Comparison of ENCODE assay signal across 9 cellular contexts in the genomic region with DNA sequence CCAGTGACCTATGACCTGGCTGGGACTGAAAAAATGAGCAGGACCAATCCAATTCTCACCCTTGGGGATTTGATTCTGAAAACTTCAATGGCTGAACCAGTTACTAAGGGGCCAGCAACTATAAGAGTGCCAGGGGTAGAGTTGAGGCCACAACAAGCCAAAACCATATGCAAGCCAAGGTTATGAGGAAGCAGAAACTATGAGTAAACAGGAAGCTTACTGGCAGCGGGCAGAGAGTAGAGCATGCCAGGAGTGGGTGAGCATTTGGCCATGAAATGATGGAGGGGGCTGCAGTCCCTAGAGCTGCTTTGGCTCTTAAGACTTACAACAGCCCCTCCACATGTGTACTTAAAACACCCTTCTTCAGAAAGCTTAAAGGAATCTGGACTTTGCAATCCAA.
DNase-seq lines count a peak whose midpoint lies in the region; ATAC-seq and TF ChIP-seq lines count a peak whose summit lies in the region.
"Had no signal": no experiment of that assay in that cellular context is flagged by ENCODE, and none has a peak within 500 bp of the region (broad histone marks: within the 10 kb centered on the region; RNA-seq: fewer than 3 reads in every experiment).

No MANE protein-coding gene starts in this region.

- no peak overlapping the region for H3K18ac ChIP-seq in neuronal stem cell (ENCODE audit: low read length)

- no peak overlapping the region for H3K23ac ChIP-seq in neuronal stem cell (ENCODE audit: low read depth, low read length, poor library complexity)

- H3K36me3 Mint-ChIP-seq in CD8-positive, alpha-beta T cell: peaks cover 10% of the 10 kb centered on the region

- no peaks in the 10 kb centered on the region for H3K27me3 Mint-ChIP-seq in CD8-positive, alpha-beta T cell (ENCODE audit: low read depth)

- H2BK5ac ChIP-seq in neuronal stem cell (ENCODE audit: low read length): no peak overlapping the region

- no peak overlapping the region for H4K8ac ChIP-seq in neuronal stem cell (ENCODE audit: low read depth, low read length)

- peak overlapping the region; percentile 89 for H3K27ac Mint-ChIP-seq in CD8-positive, alpha-beta T cell

- H3K9me3 Mint-ChIP-seq in CD8-positive, alpha-beta T cell: no peaks in the 10 kb centered on the region

- no peaks in the 10 kb centered on the region for H3K79me1 ChIP-seq in neuronal stem cell (ENCODE audit: low read depth, low read length)

- H3K4me2 ChIP-seq in neuronal stem cell (ENCODE audit: insufficient read depth, low read length, poor library complexity, severe bottlenecking): no peak overlapping the region

- H2BK120ac ChIP-seq in neuronal stem cell (ENCODE audit: low read depth, low read length): no peak overlapping the region

- H2AFZ ChIP-seq in neuronal stem cell (ENCODE audit: low read length): no peak overlapping the region

- CTCF ChIA-PET in CD8-positive, alpha-beta T cell (lab: Charles Lee): interaction anchor here (1.0 to 2.5 kb wide), 3 partner anchors 11 to 18 kb away, joined by 3 to 16 read pairs (median 4); no protein-coding TSS in a partner anchor

- no peaks in the 10 kb centered on the region for H3K36me3 ChIP-seq in CD8-positive, alpha-beta T cell (ENCODE audit: insufficient read depth, low read length)
- H3K36me3 ChIP-seq in transverse colon: no peaks in the 10 kb centered on the region
- no peaks in the 10 kb centered on the region for H3K36me3 ChIP-seq in neuronal stem cell (replicated peaks in 1 of 2; ENCODE audit: control insufficient read depth in 2 of 2, insufficient read depth in 2 of 2, low read length in 2 of 2)
- H3K36me3 ChIP-seq: adrenal gland had no signal

- H2BK15ac ChIP-seq in neuronal stem cell (ENCODE audit: low read length): no peak overlapping the region

- peak overlapping the region; percentile 76 for H3K4me3 Mint-ChIP-seq in CD8-positive, alpha-beta T cell

- no peak for TF ChIP-seq EP300 in transverse colon (IDR thresholded peaks at IDR 0.05; ENCODE audit: low read depth)

- no peak overlapping the region for H3K4ac ChIP-seq in neuronal stem cell (ENCODE audit: low read length)

- H3K14ac ChIP-seq in neuronal stem cell (ENCODE audit: low read length): no peak overlapping the region

- no peak overlapping the region for H3K4me3 ChIP-seq in CD8-positive, alpha-beta T cell (ENCODE audit: low read depth, low read length)
- H3K4me3 ChIP-seq in foreskin fibroblast (ENCODE audit: low read depth in 1 of 2, low read length in 2 of 2) (no peak overlapping the region), transverse colon (no peak overlapping the region), neuronal stem cell (ENCODE audit: low read length in 2 of 2) (no peak overlapping the region)
- H3K4me3 ChIP-seq: adrenal gland had no signal

- H4K91ac ChIP-seq in neuronal stem cell (ENCODE audit: low read depth, low read length, poor library complexity): no peak overlapping the region

- TF ChIP-seq POLR2A in transverse colon (IDR thresholded peaks at IDR 0.05): no peak

- no peak overlapping the region for H2AK5ac ChIP-seq in neuronal stem cell (ENCODE audit: low read depth, low read length)

- H3K9me3 ChIP-seq in CD8-positive, alpha-beta T cell (ENCODE audit: low read length): no peaks in the 10 kb centered on the region
- H3K9me3 ChIP-seq in transverse colon: no peaks in the 10 kb centered on the region
- H3K9me3 ChIP-seq in neuronal stem cell (replicated peaks in 1 of 2; ENCODE audit: control insufficient read depth in 2 of 2, insufficient read depth in 1 of 2, low read depth in 1 of 2, low read length in 2 of 2): no peaks in the 10 kb centered on the region
- H3K9me3 ChIP-seq: adrenal gland had no signal

- no peak overlapping the region for H3K9ac ChIP-seq in neuronal stem cell (ENCODE audit: low read depth, low read length, poor library complexity)

- intact Hi-C loops in CD8-positive, alpha-beta T cell (cut with DNase I, micrococcal nuclease): loop anchor here in 1 of 2 experiments (1.0 kb wide), 1 partner anchor 11 kb away; no protein-coding TSS in a partner anchor
- intact Hi-C loops in transverse colon (cut with DNase I; ENCODE audit: low total_unique reads): no loop called here

- no peak for TF ChIP-seq CTCF in CD8-positive, alpha-beta T cell (IDR thresholded peaks at IDR 0.05)
- TF ChIP-seq CTCF in foreskin fibroblast (IDR thresholded peaks at IDR 0.05; ENCODE audit: low read depth, low read length) (no peak), transverse colon (IDR thresholded peaks at IDR 0.05) (no peak)

- POLR2A ChIA-PET in CD8-positive, alpha-beta T cell (lab: Charles Lee): interaction anchor here (0.6 to 2.6 kb wide), 3 partner anchors 17 to 141 kb away, joined by 3 to 18 read pairs (median 3); no protein-coding TSS in a partner anchor

- no peak overlapping the region for H3K27ac ChIP-seq in CD8-positive, alpha-beta T cell (ENCODE audit: low read depth, low read length)
- H3K27ac ChIP-seq in transverse colon: peak overlapping the region in 3 of 4 donors; percentile 23 to 47 (median 35)
- no peak overlapping the region for H3K27ac ChIP-seq in neuronal stem cell (replicated peaks; ENCODE audit: low read length)

- 26% methylated on average over 1 of the region's 1 CpG; no CpG with 5 or more reads in 1 of the 2 donors for WGBS in transverse colon (ENCODE audit: low coverage in 1 of 2), 2 donors
- WGBS in neuronal stem cell (ENCODE audit: extremely low coverage in 2 of 2, insufficient read length in 2 of 2, insufficient replicate concordance in 1 of 2), 2 donors: no CpG with 5 or more reads among the region's 1 CpG

- in situ Hi-C loops in transverse colon (cut with MboI; ENCODE audit: low pct_ligation_motif_present in 1 of 4, low pct_unique_long_range_greater_than_20kb in 1 of 4, low sequenced_read_pairs in 3 of 4): loop anchor here in 1 of 4 donors (10.0 kb wide), 1 partner anchor 64 kb away; no protein-coding TSS in a partner anchor

- H3K4me1 Mint-ChIP-seq in CD8-positive, alpha-beta T cell (ENCODE audit: low read depth): peaks cover 64% of the 10 kb centered on the region

- no peak overlapping the region for H2BK12ac ChIP-seq in neuronal stem cell (ENCODE audit: low read length)

- no peaks in the 10 kb centered on the region for H3K27me3 ChIP-seq in CD8-positive, alpha-beta T cell (ENCODE audit: insufficient read depth, low read length)
- H3K27me3 ChIP-seq in transverse colon (peaks cover 56% of the 10 kb centered on the region), neuronal stem cell (ENCODE audit: control insufficient read depth in 3 of 3, insufficient read depth in 3 of 3, low read depth in 1 of 3, low read length in 3 of 3) (no peaks in the 10 kb centered on the region)
- H3K27me3 ChIP-seq: adrenal gland had no signal

- H3K4me1 ChIP-seq in CD8-positive, alpha-beta T cell (ENCODE audit: insufficient read depth, low read length): peaks cover 44% of the 10 kb centered on the region
- peaks cover 0 to 41% (median 16%) of the 10 kb centered on the region in 4 donors for H3K4me1 ChIP-seq in transverse colon
- peaks cover 9 to 20% of the 10 kb centered on the region in 2 donors for H3K4me1 ChIP-seq in neuronal stem cell (ENCODE audit: control insufficient read depth in 2 of 2, insufficient read depth in 1 of 2, low read depth in 1 of 2, low read length in 2 of 2)

- peak in 5 of 7 experiments; percentile 13 to 62 (median 31) for DNase-seq in CD8-positive, alpha-beta T cell
- DNase-seq in UCSD-AML1 (lab: John Stamatoyannopoulos, UW; ENCODE audit: unreplicated experiment) (peak; percentile 13), foreskin fibroblast (peak; percentile 59 to 61), transverse colon (no peak), neuronal stem cell (ENCODE audit: low spot score) (no peak), ecto neural progenitor cell (ENCODE audit: low spot score) (no peak)

- peak; percentile 10 for ATAC-seq in CD8-positive, alpha-beta T cell
- ATAC-seq in HG03108 (IDR thresholded peaks at IDR 0.05; ENCODE audit: unreplicated experiment) (peak; percentile 36), GM21723 (IDR thresholded peaks at IDR 0.05; ENCODE audit: unreplicated experiment) (no peak)

Comparison
In these comparisons a context has a peak if more than half of its experiments do, and no peak if none do; other contexts are left out.
1. DNase-seq: peak in CD8-positive, alpha-beta T cell (5 of 7), UCSD-AML1 (single experiment) and foreskin fibroblast (2 of 2); none in transverse colon (single experiment), neuronal stem cell (single experiment) and ecto neural progenitor cell (single experiment).
2. H3K27ac ChIP-seq: peak in transverse colon (3 of 4); none in CD8-positive, alpha-beta T cell (single experiment) and neuronal stem cell (single experiment).